ENCODE assay signal across 15 cellular contexts in genomic region chr4:107988763-107989035, GRCh38. TPM values are rescaled to one million over a fixed set of nuclear protein-coding genes. Genes with fewer than 3 reads are reported as not detected.
DNase-seq lines count a peak whose midpoint lies in the region; ATAC-seq, FAIRE-seq and TF ChIP-seq lines count a peak whose summit lies in the region.
"Had no signal": no experiment of that assay in that cellular context is flagged by ENCODE, and none has a peak within 500 bp of the region (broad histone marks: within the 10 kb centered on the region; RNA-seq: fewer than 3 reads in every experiment).

No MANE protein-coding gene starts in this region.

- H3K9me1 ChIP-seq in K562 (ENCODE audit: control insufficient read depth, insufficient read depth, low read length) = no peaks in the 10 kb centered on the region

- no peak for TF ChIP-seq RAD21 in K562 (CRISPR knock-in tag; conservative IDR thresholded peaks at IDR 0.05 in 1 of 2, IDR thresholded peaks at IDR 0.05 in 1 of 2)

- FAIRE-seq in K562 (lab: Jason Lieb, UNC) = peak; percentile 67

- H3K27me3 ChIP-seq in KMS-11 (ENCODE audit: insufficient read depth, low read depth) (no peaks in the 10 kb centered on the region), K562 (ENCODE audit: control insufficient read depth in 2 of 2, insufficient read depth in 2 of 2, low read length in 2 of 2) (no peaks in the 10 kb centered on the region), osteoblast (ENCODE audit: insufficient read depth, low read length) (no peaks in the 10 kb centered on the region)
- H3K27me3 ChIP-seq: body of pancreas, upper lobe of right lung had no signal

- ATAC-seq in K562 = 0 out of 3 replicates have a peak, but pooled peaks have one; percentile 9
- no peak for ATAC-seq in GM18502 (IDR thresholded peaks at IDR 0.05; ENCODE audit: poor library complexity, unreplicated experiment)

- DNase-seq in DMS 273 (lab: John Stamatoyannopoulos, UW; ENCODE audit: unreplicated experiment) = peak; percentile 13
- no peak for DNase-seq in DMS 273 treated with DMSO at 0.1 percent for 48 hours (lab: John Stamatoyannopoulos, UW)
- DNase-seq in K562 (ENCODE audit: extremely low read depth in 1 of 4, low spot score in 3 of 4) = peak in 1 of 4 experiments; percentile 48
- no peak for DNase-seq in osteoblast (ENCODE audit: insufficient read length, low spot score, missing footprints)
- no peak for DNase-seq in activated T-cell treated with anti-CD3 and anti-CD28 coated beads for 4 hours
- DNase-seq in activated CD4-positive, alpha-beta T cell treated with anti-CD3 and anti-CD28 coated beads, Interleukin-2, amount 50 U/mL, for 48 hours = no peak
- DNase-seq: 8988T; activated CD4-positive, alpha-beta memory T cell treated with anti-CD3 and anti-CD28 coated beads, Interleukin-2, amount 10 ng/mL, durations not matched to agents 7 days and 5 days; foreskin melanocyte; KG1; stimulated activated CD4-positive, alpha-beta T cell treated with anti-CD3 and anti-CD28 coated beads, Interleukin-4, amount 100 ng/mL, for 1 hour; upper lobe of right lung had no signal

- H4K20me1 ChIP-seq in KMS-11 (ENCODE audit: insufficient read depth) = peaks cover 5% of the 10 kb centered on the region; the same call in 1 of the 2 replicates
- H4K20me1 ChIP-seq in K562 (replicated peaks; ENCODE audit: control insufficient read depth, insufficient read depth, low read length) = no peaks in the 10 kb centered on the region; the same call in 1 of the 2 replicates
- no peaks in the 10 kb centered on the region for H4K20me1 ChIP-seq in osteoblast (ENCODE audit: insufficient read depth, low read length)

- POLR2A ChIA-PET in K562 (lab: Yijun Ruan, JAX) = interaction anchor here (1.2 kb wide), 1 partner anchor 12 kb away, joined by 5 read pairs; no protein-coding TSS in a partner anchor

- peaks cover 36% of the 10 kb centered on the region for H3K79me2 ChIP-seq in KMS-11 (ENCODE audit: insufficient read depth, low read depth)
- H3K79me2 ChIP-seq in K562 (ENCODE audit: control insufficient read depth, insufficient read depth, low read length) = peaks cover 44% of the 10 kb centered on the region
- H3K79me2 ChIP-seq in osteoblast (ENCODE audit: insufficient read depth, low read length) = peaks cover 37% of the 10 kb centered on the region

- H3K9me3 ChIP-seq in K562 (replicated peaks; ENCODE audit: control insufficient read depth, insufficient read depth, low read depth, low read length) = no peaks in the 10 kb centered on the region
- no peaks in the 10 kb centered on the region for H3K9me3 ChIP-seq in osteoblast (ENCODE audit: low read depth, low read length)
- H3K9me3 ChIP-seq: body of pancreas, upper lobe of right lung had no signal

- BruUV-seq in K562 (replicated peaks; lab: Mats Ljungman, UMichigan) = no TSS peak

- H3K4me1 ChIP-seq in KMS-11 (ENCODE audit: low read depth, poor library complexity, severe bottlenecking) (peaks cover 32% of the 10 kb centered on the region), K562 (replicated peaks in 1 of 2; ENCODE audit: control insufficient read depth in 2 of 2, insufficient read depth in 2 of 2, low read length in 2 of 2) (peaks cover 12 to 19% of the 10 kb centered on the region in 2 experiments; a peak in 4 of 5 replicates), osteoblast (ENCODE audit: insufficient read depth, low read length) (peaks cover 14% of the 10 kb centered on the region)

- no peak for TF ChIP-seq POLR2A in K562 (conservative IDR thresholded peaks at IDR 0.05)

- TF ChIP-seq CTCF in KMS-11 (conservative IDR thresholded peaks at IDR 0.05; ENCODE audit: low read depth, low read length) (no peak), K562 (IDR thresholded peaks at IDR 0.05 in 2 of 3, conservative IDR thresholded peaks at IDR 0.05 in 1 of 3; ENCODE audit: insufficient read depth in 2 of 3, low read depth in 1 of 3, low read length in 3 of 3) (no peak), osteoblast (IDR thresholded peaks at IDR 0.05; ENCODE audit: extremely low read depth, low read depth, low read length) (no peak)

- H3K36me3 ChIP-seq in KMS-11 (ENCODE audit: insufficient read depth) = no peaks in the 10 kb centered on the region
- no peaks in the 10 kb centered on the region for H3K36me3 ChIP-seq in K562 (ENCODE audit: control insufficient read depth, insufficient read depth, low read length)
- H3K36me3 ChIP-seq in osteoblast (ENCODE audit: insufficient read depth, low read length) = no peaks in the 10 kb centered on the region
- H3K36me3 ChIP-seq: upper lobe of right lung had no signal

- 14% methylated on average over 5 of the region's 5 CpGs for WGBS in K562 (ENCODE audit: insufficient coverage, low coverage, missing lambda C conversion rate)

- CTCF ChIA-PET in K562 (lab: Yijun Ruan, JAX; ENCODE audit: low intra/inter-chr PET ratio) = no interaction called here

- in situ Hi-C loops in K562 (cut with MboI) = no loop called here

- H3K4me3 ChIP-seq in KMS-11 (IDR thresholded peaks at IDR 0.05; ENCODE audit: insufficient read depth, low read depth, low read length) (no peak overlapping the region), K562 (no peak overlapping the region; the same call in 1 of the 2 replicates), osteoblast (ENCODE audit: insufficient read depth, low read length) (no peak overlapping the region)

- peak overlapping the region; percentile 94; the same call in 1 of the 2 replicates for H3K9ac ChIP-seq in KMS-11
- peak overlapping the region in 1 of 2 experiments; percentile 60; a peak in 1 of 4 replicates for H3K9ac ChIP-seq in K562 (ENCODE audit: insufficient read depth in 1 of 2, low read depth in 2 of 2, low read length in 2 of 2)

- peak overlapping the region; percentile 79 for H2AFZ ChIP-seq in KMS-11 (ENCODE audit: low read depth)
- peak overlapping the region; percentile 89 for H2AFZ ChIP-seq in K562 (ENCODE audit: low read depth, low read length)
- H2AFZ ChIP-seq in osteoblast (ENCODE audit: low read length) = no peak overlapping the region

- no peak overlapping the region for H3K27ac ChIP-seq in KMS-11
- H3K27ac ChIP-seq in K562 (ENCODE audit: extremely low read depth, low read depth, low read length) = peak overlapping the region; percentile 79; the same call in 2 of the 3 replicates
- H3K27ac ChIP-seq in osteoblast (ENCODE audit: low read depth, low read length) = no peak overlapping the region

- TF ChIP-seq EP300 in K562 (IDR thresholded peaks at IDR 0.05; ENCODE audit: low read length) = no peak

- intact Hi-C loops in K562 (cut with micrococcal nuclease) = no loop called here

- peak overlapping the region; percentile 98 for H3K4me2 ChIP-seq in KMS-11
- peak overlapping the region; percentile 90 for H3K4me2 ChIP-seq in K562 (ENCODE audit: insufficient read depth, low read length)
- peak overlapping the region; percentile 81 for H3K4me2 ChIP-seq in osteoblast (ENCODE audit: insufficient read depth, low read length)

TF ChIP-seq in K562, 482 proteins besides CTCF, POLR2A, EP300 and RAD21 (continues in another document):
- TF ChIP-seq ZNF140 (CRISPR knock-in tag; IDR thresholded peaks at IDR 0.05) = no peak
- no peak for TF ChIP-seq CREB3 (tag; conservative IDR thresholded peaks at IDR 0.05; ENCODE audit: low read depth)

RNA-seq across cellular contexts. Expression of gene HADH, which starts 1.0 kb away (rescaled TPM):
- 16.0 and 31.8 TPM in 2 replicates for total RNA-seq in K562 (2011; cell fraction: chromatin; rRNA removed; ENCODE audit: low replicate concordance)
- 9.5 and 11.7 TPM in 2 replicates for total RNA-seq in K562 (2011; cell fraction: nucleolus; rRNA removed)
- 16.7 and 30.9 TPM in 2 replicates for total RNA-seq in K562 (2011; cell fraction: nucleoplasm; rRNA removed)
- total RNA-seq in K562 (2014; rRNA removed) = 9.4 and 11.9 TPM in 2 replicates
- 25.7 and 26.1 TPM in 2 replicates for total RNA-seq in K562 (2014; rRNA removed; fragmentation: Illumina TruSeq; extraction: Trizol)
- total RNA-seq in K562 (2015; rRNA removed; fragmentation: Illumina TruSeq; extraction: Trizol) = 23.6 and 24.6 TPM in 2 replicates
- 39.8 and 41.6 TPM in 2 replicates for total RNA-seq in K562 (2021)
- 32.8 and 46.0 TPM in 2 replicates for polyA plus RNA-seq in K562 (2011; rRNA removed)
- polyA plus RNA-seq in K562 (2011; cell fraction: cytosol; rRNA removed) = 24.9 and 38.8 TPM in 2 replicates
- 27.7 and 36.8 TPM in 2 replicates for polyA plus RNA-seq in K562 (2011; cell fraction: nucleus; rRNA removed)
- 45.0 and 84.6 TPM in 2 replicates for polyA plus RNA-seq in K562 (2012)
- polyA plus RNA-seq in K562 (2014; fragmentation: Illumina TruSeq; extraction: Trizol) = 56.4 and 65.6 TPM in 2 replicates
- polyA plus RNA-seq in K562 (2014; fragmentation: Nextera tagmentation; extraction: Ambion mirVana) = 10 to 100 TPM; 67.6 to 73.3 TPM
- polyA plus RNA-seq in K562 (2014; rRNA removed) = 32.1 and 34.4 TPM in 2 replicates
- polyA minus RNA-seq in K562 (2011; rRNA and poly(A)+ RNA removed) = 31.2 and 37.9 TPM in 2 replicates
- 27.1 and 27.2 TPM in 2 replicates for polyA minus RNA-seq in K562 (2011; cell fraction: cytosol; rRNA and poly(A)+ RNA removed)
- polyA minus RNA-seq in K562 (2011; cell fraction: nucleus; rRNA and poly(A)+ RNA removed) = 11.4 and 20.0 TPM in 2 replicates
- total RNA-seq in osteoblast = 9.0 and 10.3 TPM in 2 replicates

RNA-seq across cellular contexts. Expression of gene CYP2U1, which starts 57.4 kb away (rescaled TPM):
- 0.33 TPM in 1 of 2 replicates, not detected in the other for total RNA-seq in K562 (2011; cell fraction: chromatin; rRNA removed; ENCODE audit: low replicate concordance)
- 0.13 TPM in 1 of 2 replicates, not detected in the other for total RNA-seq in K562 (2011; cell fraction: nucleolus; rRNA removed)
- 0.22 TPM in 1 of 2 replicates, not detected in the other for total RNA-seq in K562 (2011; cell fraction: nucleoplasm; rRNA removed)
- 0.05 and 0.20 TPM in 2 replicates for total RNA-seq in K562 (2014; rRNA removed)
- total RNA-seq in K562 (2014; rRNA removed; fragmentation: Illumina TruSeq; extraction: Trizol) = 0.11 and 0.26 TPM in 2 replicates
- total RNA-seq in K562 (2015; rRNA removed; fragmentation: Illumina TruSeq; extraction: Trizol) = 0.08 and 0.14 TPM in 2 replicates
- total RNA-seq in K562 (2021) = 0.07 and 0.25 TPM in 2 replicates
- polyA plus RNA-seq in K562 (2011; rRNA removed) = 0.03 and 0.09 TPM in 2 replicates
- polyA plus RNA-seq in K562 (2011; cell fraction: cytosol; rRNA removed) = 0.04 and 0.06 TPM in 2 replicates
- 0.06 and 0.22 TPM in 2 replicates for polyA plus RNA-seq in K562 (2011; cell fraction: nucleus; rRNA removed)
- polyA plus RNA-seq in K562 (2012) = 0.09 and 0.32 TPM in 2 replicates
- 0.04 and 0.07 TPM in 2 replicates for polyA plus RNA-seq in K562 (2014; fragmentation: Illumina TruSeq; extraction: Trizol)
- polyA plus RNA-seq in K562 (2014; fragmentation: Nextera tagmentation; extraction: Ambion mirVana) = under 1 TPM; 0.07 to 0.15 TPM
- polyA plus RNA-seq in K562 (2014; rRNA removed) = 0.09 TPM in 1 of 2 replicates, not detected in the other
- 0.09 TPM in 1 of 2 replicates, not detected in the other for polyA minus RNA-seq in K562 (2011; rRNA and poly(A)+ RNA removed)
- not detected in 2 replicates for polyA minus RNA-seq in K562 (2011; cell fraction: cytosol; rRNA and poly(A)+ RNA removed)
- polyA minus RNA-seq in K562 (2011; cell fraction: nucleus; rRNA and poly(A)+ RNA removed) = 0.13 and 0.89 TPM in 2 replicates
- total RNA-seq in osteoblast = 24.8 and 27.1 TPM in 2 replicates

Comparison
In these comparisons a context has a peak if more than half of its experiments do, and no peak if none do; other contexts are left out.
1. RNA of gene CYP2U1, which starts 57.4 kb away (total RNA-seq): 24.8 to 27.1 TPM in osteoblast; 0.05 to 0.33 TPM in K562; every median in the first group is over 10 times any median in the second.
2. Peak in every context shown above with its lines, with median percentiles within 50 percentile points of each other: H3K4me2 ChIP-seq.